In genomic region chr1:54489627-54490240, GRCh38 we compare ENCODE assay signal across 8 cellular contexts. TPM values are rescaled to one million over a fixed set of nuclear protein-coding genes. Genes with fewer than 3 reads are reported as not detected.
DNase-seq lines count a peak whose midpoint lies in the region; ATAC-seq, FAIRE-seq and TF ChIP-seq lines count a peak whose summit lies in the region.

No MANE protein-coding gene starts in this region.

- H3K4me1 ChIP-seq in GM23248 (ENCODE audit: insufficient read depth) (peaks cover 10% of the 10 kb centered on the region), OCI-LY3 (ENCODE audit: low read length) (peaks cover 3% of the 10 kb centered on the region; the same call in 1 of the 2 replicates), H1 (replicated peaks in 1 of 4; ENCODE audit: control insufficient read depth in 3 of 4, insufficient read depth in 4 of 4, low read length in 3 of 4) (peaks cover 7 to 22% (median 15%) of the 10 kb centered on the region in 4 experiments), psoas muscle (peaks cover 22% of the 10 kb centered on the region)

- peaks cover 15% of the 10 kb centered on the region; the same call in 1 of the 2 replicates for H3K23me2 ChIP-seq in H1 (ENCODE audit: low read depth, low read length)

- H3K27ac ChIP-seq in GM23248 = no peak overlapping the region
- no peak overlapping the region for H3K27ac ChIP-seq in OCI-LY3 (ENCODE audit: low read length)
- H3K27ac ChIP-seq in H1 (ENCODE audit: low read depth, low read length) = no peak overlapping the region
- peak overlapping the region; percentile 87 for H3K27ac ChIP-seq in psoas muscle

- 17% methylated on average over 9 of the region's 9 CpGs for WGBS in GM23248 (ENCODE audit: low coverage in 1 of 2, low lambda C conversion rate in 2 of 2, missing lambda C conversion rate in 2 of 2), 2 experiments
- WGBS in H1 (ENCODE audit: extremely low coverage in 1 of 2, insufficient coverage in 1 of 2, insufficient read length in 1 of 2, insufficient replicate concordance in 2 of 2, low coverage in 1 of 2, low lambda C conversion rate in 2 of 2, missing lambda C conversion rate in 1 of 2), 2 experiments = 42% methylated on average over 9 of the region's 9 CpGs; no CpG with 5 or more reads in 1 of the 2 experiments
- 20 to 30% (median 25%) methylated on average over 9 of the region's 9 CpGs for WGBS in psoas muscle, 3 donors

- DNase-seq in GM23248 (no peak), H1 (ENCODE audit: low read depth in 1 of 2, low spot score in 2 of 2) (no peak), psoas muscle (no peak), activated gamma-delta T cell (lab: John Stamatoyannopoulos, UW) (no peak), GM10266 (ENCODE audit: extremely low spot score) (no peak)
- DNase-seq in stimulated activated CD4-positive, alpha-beta T cell treated with anti-CD3 and anti-CD28 coated beads, Interleukin-2, amount 100 ng/mL, for 24 hours = no peak

- no peaks in the 10 kb centered on the region for H3K36me3 ChIP-seq in GM23248 (ENCODE audit: low read depth)
- no peaks in the 10 kb centered on the region for H3K36me3 ChIP-seq in OCI-LY3 (replicated peaks; ENCODE audit: low read depth, low read length)
- H3K36me3 ChIP-seq in H1 (ENCODE audit: control insufficient read depth in 2 of 4, insufficient read depth in 4 of 4, low read length in 3 of 4) = no peaks in the 10 kb centered on the region
- H3K36me3 ChIP-seq in psoas muscle (ENCODE audit: insufficient read depth in 1 of 2, low read depth in 1 of 2) = no peaks in the 10 kb centered on the region

- H4K91ac ChIP-seq in H1 (replicated peaks; ENCODE audit: insufficient read length, low read length) = no peak overlapping the region

- 0 out of 2 replicates have a peak, but pooled peaks cover 3% of the 10 kb centered on the region for H3F3A ChIP-seq in GM23248 (ENCODE audit: insufficient read depth)

- CTCF ChIA-PET in H1 (lab: Charles Lee; ENCODE audit: partially characterized antibody) = interaction anchor here (0.6 to 3.5 kb wide), 39 partner anchors 10 to 367 kb away, joined by 3 to 20 read pairs (median 4); partner anchors contain the start of genes ACOT11 and SSBP3

- H3K18ac ChIP-seq in H1 (ENCODE audit: extremely low read depth, low read length) = no peak overlapping the region; the same call in 1 of the 2 replicates

- ATAC-seq in psoas muscle = no peak
- ATAC-seq in GM21723 (IDR thresholded peaks at IDR 0.05; ENCODE audit: unreplicated experiment) = no peak

- POLR2A ChIA-PET in H1 (lab: Charles Lee; ENCODE audit: partially characterized antibody) = interaction anchor here (0.7 to 8.3 kb wide), 26 partner anchors 9 to 391 kb away, joined by 3 to 216 read pairs (median 3); partner anchors contain the start of genes CYB5RL, MRPL37 and SSBP3

- H3K79me1 ChIP-seq in H1 (ENCODE audit: low read depth, low read length) = no peaks in the 10 kb centered on the region

- TF ChIP-seq EP300 in H1 (IDR thresholded peaks at IDR 0.05; ENCODE audit: borderline replicate concordance in 1 of 2, low read depth in 2 of 2, low read length in 2 of 2) = no peak

- no peaks in the 10 kb centered on the region for H3K79me2 ChIP-seq in GM23248 (ENCODE audit: insufficient read depth)
- no peaks in the 10 kb centered on the region for H3K79me2 ChIP-seq in OCI-LY3 (ENCODE audit: low read length)
- no peaks in the 10 kb centered on the region for H3K79me2 ChIP-seq in H1 (ENCODE audit: control insufficient read depth in 1 of 2, insufficient read depth in 2 of 2, low read length in 2 of 2)

- H3K4me3 ChIP-seq in GM23248 = 0 out of 2 replicates have a peak overlapping the region, but pooled peaks have one; percentile 82
- H3K4me3 ChIP-seq in OCI-LY3 (ENCODE audit: low read length) = peak overlapping the region; percentile 88
- H3K4me3 ChIP-seq in H1 (ENCODE audit: extremely low read depth in 1 of 4, insufficient read depth in 2 of 4, low read depth in 3 of 4, low read length in 4 of 4) = 0 out of 8 replicates have a peak overlapping the region, but pooled peaks of 1 of the 4 experiments have one; percentile 69
- peak overlapping the region; percentile 81 for H3K4me3 ChIP-seq in psoas muscle

- H3K9me2 ChIP-seq in GM23248 (ENCODE audit: insufficient read depth) = no peaks in the 10 kb centered on the region

- H4K5ac ChIP-seq in H1 (ENCODE audit: insufficient read length, low read depth, low read length) = no peak overlapping the region

- H2BK20ac ChIP-seq in H1 (ENCODE audit: low read length) = no peak overlapping the region

- no peaks in the 10 kb centered on the region for H3K27me3 ChIP-seq in GM23248 (replicated peaks; ENCODE audit: insufficient read depth)
- H3K27me3 ChIP-seq in OCI-LY3 (ENCODE audit: low read depth, low read length) = peaks cover 16% of the 10 kb centered on the region
- peaks cover 0 to 16% (median 11%) of the 10 kb centered on the region in 4 experiments; a peak in 6 of 7 replicates for H3K27me3 ChIP-seq in H1 (replicated peaks in 1 of 4; ENCODE audit: control insufficient read depth in 3 of 4, extremely low read depth in 1 of 4, insufficient read depth in 3 of 4, low read length in 3 of 4)
- H3K27me3 ChIP-seq in psoas muscle (ENCODE audit: insufficient read depth in 3 of 3, low read length in 2 of 3) = no peaks in the 10 kb centered on the region

- H3K4me2 ChIP-seq in GM23248 (ENCODE audit: unreplicated experiment) (no peak overlapping the region), OCI-LY3 (ENCODE audit: low read length) (no peak overlapping the region), H1 (ENCODE audit: insufficient read depth in 1 of 2, low read depth in 2 of 2, low read length in 2 of 2) (peak overlapping the region; percentile 49 to 94; a peak in 2 of 4 replicates)

- H2AFZ ChIP-seq in GM23248 (peak overlapping the region; percentile 80), OCI-LY3 (ENCODE audit: low read depth, low read length) (no peak overlapping the region), H1 (ENCODE audit: low read length) (no peak overlapping the region)

- H2BK12ac ChIP-seq in H1 (ENCODE audit: low read depth, low read length) = no peak overlapping the region

- peak overlapping the region; percentile 88 for H3K4ac ChIP-seq in H1 (replicated peaks; ENCODE audit: insufficient read length, low read depth, low read length)

- no peak overlapping the region for H2BK120ac ChIP-seq in H1 (replicated peaks; ENCODE audit: low read depth, low read length)

- TF ChIP-seq POLR2A in H1 (IDR thresholded peaks at IDR 0.05; ENCODE audit: control extremely low read depth in 1 of 2, low read depth in 2 of 2, low read length in 2 of 2) = no peak

- in situ Hi-C loops in GM23248 (cut with MboI) = loop anchor here (5.0 to 25.0 kb wide), 2 partner anchors 77 to 377 kb away; no protein-coding TSS in a partner anchor

- no peak for FAIRE-seq in H1 (lab: Jason Lieb, UNC)

- H4K20me1 ChIP-seq in GM23248 (ENCODE audit: insufficient read depth) (no peaks in the 10 kb centered on the region), OCI-LY3 (ENCODE audit: insufficient read depth, low read length) (no peaks in the 10 kb centered on the region), H1 (replicated peaks in 1 of 2; ENCODE audit: control insufficient read depth in 1 of 2, insufficient read depth in 2 of 2, low read length in 2 of 2) (no peaks in the 10 kb centered on the region)

- intact Hi-C loops in psoas muscle (cut with DNase I) = loop anchor here (1.0 to 5.0 kb wide), 6 partner anchors 179 to 419 kb away; no protein-coding TSS in a partner anchor

- H3K23ac ChIP-seq in H1 (ENCODE audit: insufficient read length) = no peak overlapping the region

- no peak overlapping the region for H2AK5ac ChIP-seq in H1 (ENCODE audit: low read depth, low read length)

- H3K9ac ChIP-seq in GM23248 (no peak overlapping the region), OCI-LY3 (ENCODE audit: low read length) (no peak overlapping the region), H1 (replicated peaks in 1 of 4; ENCODE audit: extremely low read depth in 1 of 4, low read depth in 3 of 4, low read length in 3 of 4) (no peak overlapping the region)

- H2BK5ac ChIP-seq in H1 (ENCODE audit: low read depth, low read length) = no peak overlapping the region

- H4K8ac ChIP-seq in H1 (ENCODE audit: extremely low read depth, insufficient read depth, low read length) = no peak overlapping the region

- TF ChIP-seq CTCF in OCI-LY3 (IDR thresholded peaks at IDR 0.05; ENCODE audit: low read depth, low read length) (no peak), H1 (IDR thresholded peaks at IDR 0.05; ENCODE audit: control extremely low read depth in 1 of 3, insufficient read depth in 1 of 3, low read depth in 1 of 3, low read length in 3 of 3) (no peak), psoas muscle (IDR thresholded peaks at IDR 0.05) (no peak), GM10266 (IDR thresholded peaks at IDR 0.05; ENCODE audit: control insufficient read depth, insufficient read depth, low read depth, missing control alignments) (no peak)

- H2BK15ac ChIP-seq in H1 (ENCODE audit: low read length) = no peak overlapping the region

- no peak overlapping the region for H3K14ac ChIP-seq in H1 (ENCODE audit: insufficient read length)

- H3K56ac ChIP-seq in H1 (replicated peaks; ENCODE audit: insufficient read length, low read depth, low read length) = no peak overlapping the region

- no peak for TF ChIP-seq RAD21 in H1 (IDR thresholded peaks at IDR 0.05 in 1 of 2, conservative IDR thresholded peaks at IDR 0.05 in 1 of 2; ENCODE audit: low read depth in 2 of 2, low read length in 2 of 2)

- H3K9me3 ChIP-seq in GM23248 (ENCODE audit: low read depth) (no peaks in the 10 kb centered on the region), OCI-LY3 (ENCODE audit: insufficient read depth, low read length) (no peaks in the 10 kb centered on the region), H1 (ENCODE audit: insufficient read depth in 2 of 2, low read depth in 1 of 2, low read length in 1 of 2) (no peaks in the 10 kb centered on the region), psoas muscle (no peaks in the 10 kb centered on the region)

TF ChIP-seq in H1, 55 proteins besides CTCF, POLR2A, EP300 and RAD21 (continues in another document):
- no peak for TF ChIP-seq TAF7 (optimal IDR thresholded peaks at IDR 0.05; ENCODE audit: borderline replicate concordance, low read depth, low read length)
- no peak for TF ChIP-seq POLR2AphosphoS5 (IDR thresholded peaks at IDR 0.05; ENCODE audit: low read depth, low read length)
- TF ChIP-seq SIX5 (IDR thresholded peaks at IDR 0.05; ENCODE audit: low read depth, low read length) = no peak

RNA-seq across cellular contexts. Expression of gene ACOT11, which starts 58.3 kb away (rescaled TPM):
- total RNA-seq in GM23248 (2014; rRNA removed; shearing (Covaris generic)) = 3.6 and 4.8 TPM in 2 replicates
- polyA plus RNA-seq in GM23248 (2016; fragmentation: Nextera tagmentation; extraction: Ambion mirVana) = 3.4 and 3.6 TPM in 2 replicates
- 3.5 and 3.8 TPM in 2 replicates for total RNA-seq in H1 (2021; fragmentation: NEBNext Ultra II Directional; extraction: Animal tissue kit (Norgen Biotek cat#: 25700))
- polyA plus RNA-seq in H1 (2011; rRNA removed) = 4.5 and 5.6 TPM in 2 replicates
- 4.2 TPM for polyA plus RNA-seq in H1 (2011; cell fraction: cytosol; rRNA removed)
- 9.9 TPM for polyA plus RNA-seq in H1 (2011; cell fraction: nucleus; rRNA removed)
- 2.9 to 4.1 TPM (median 3.4 TPM) in 4 replicates for polyA plus RNA-seq in H1 (2012, experiment 1 of 2)
- polyA plus RNA-seq in H1 (2012, experiment 2 of 2) = 3.2 TPM
- polyA plus RNA-seq in H1 (2013, experiment 1 of 2) = 2.8 TPM
- 2.5 TPM for polyA plus RNA-seq in H1 (2013, experiment 2 of 2)
- 6.1 and 6.3 TPM in 2 replicates for polyA minus RNA-seq in H1 (2011; rRNA and poly(A)+ RNA removed)
- polyA minus RNA-seq in H1 (2011; cell fraction: cytosol; rRNA and poly(A)+ RNA removed) = 1.8 TPM
- polyA minus RNA-seq in H1 (2011; cell fraction: nucleus; rRNA and poly(A)+ RNA removed) = 8.7 TPM
- 10 to 100 TPM in 1 of 4 donors, 1 to 10 TPM in 3; 2.4 to 13.9 (median 5.0) TPM for total RNA-seq in psoas muscle
- polyA plus RNA-seq in psoas muscle = 1 to 10 TPM in 1 of 3 donors, under 1 TPM in 2; 0.82 to 2.3 (median 0.93) TPM

Comparison
In these comparisons a context has a peak if more than half of its experiments do, and no peak if none do; other contexts are left out.
1. H3K4me2 ChIP-seq: peak in H1 (2 of 2); none in GM23248 (single experiment) and OCI-LY3 (single experiment).